In genomic region chr2:60674524-60675165, GRCh38 we compare ENCODE assay signal across 8 cellular contexts.
DNase-seq lines count a peak whose midpoint lies in the region; ATAC-seq and TF ChIP-seq lines count a peak whose summit lies in the region.

No MANE protein-coding gene starts in this region.

- H3K4me3 Mint-ChIP-seq in activated T-cell treated with anti-CD3 and anti-CD28 coated beads, Interleukin-2, amount 50 U/mL, for 4 hours: no peak overlapping the region
- H3K4me3 Mint-ChIP-seq in neural crest cell: no peak overlapping the region

- WGBS in stomach, 5 donors: 19 to 25% (median 21%) methylated on average over 9 of the region's 9 CpGs

- peaks cover 0 to 26% (median 4%) of the 10 kb centered on the region in 3 donors for H3K27me3 ChIP-seq in stomach

- in situ Hi-C loops in KBM-7 (cut with MboI; ENCODE audit: low pct_unique_long_range_greater_than_20kb, low sequenced_read_pairs): no loop called here

- H3K9me3 ChIP-seq in stomach: no peaks in the 10 kb centered on the region

- H3K27ac Mint-ChIP-seq in neural crest cell (ENCODE audit: unreplicated experiment): no peak overlapping the region

- no peaks in the 10 kb centered on the region for H3K36me3 ChIP-seq in stomach

- H3K27me3 Mint-ChIP-seq in activated T-cell treated with anti-CD3 and anti-CD28 coated beads, Interleukin-2, amount 50 U/mL, for 4 hours (ENCODE audit: low read depth): peaks cover 3% of the 10 kb centered on the region
- peaks cover 7% of the 10 kb centered on the region for H3K27me3 Mint-ChIP-seq in neural crest cell (ENCODE audit: low read depth)

- TF ChIP-seq EP300 in stomach (IDR thresholded peaks at IDR 0.05): no peak

- H3K9me3 Mint-ChIP-seq in activated T-cell treated with anti-CD3 and anti-CD28 coated beads, Interleukin-2, amount 50 U/mL, for 4 hours: no peaks in the 10 kb centered on the region
- no peaks in the 10 kb centered on the region for H3K9me3 Mint-ChIP-seq in neural crest cell

- DNase-seq in EL: peak; percentile 66
- peak; percentile 85 for DNase-seq in KBM-7
- peak; percentile 71 for DNase-seq in activated T-cell treated with anti-CD3 and anti-CD28 coated beads, Interleukin-2, amount 50 U/mL, for 4 hours
- DNase-seq in fibroblast of mammary gland (ENCODE audit: low read depth): peak; percentile 62
- peak; percentile 88 for DNase-seq in neural crest cell (ENCODE audit: low read depth, low spot score)
- peak; percentile 88 for DNase-seq in stomach

- H3K36me3 Mint-ChIP-seq in activated T-cell treated with anti-CD3 and anti-CD28 coated beads, Interleukin-2, amount 50 U/mL, for 4 hours (ENCODE audit: insufficient read depth): no peaks in the 10 kb centered on the region
- H3K36me3 Mint-ChIP-seq in neural crest cell (ENCODE audit: low read depth): no peaks in the 10 kb centered on the region

- H3K4me1 Mint-ChIP-seq in activated T-cell treated with anti-CD3 and anti-CD28 coated beads, Interleukin-2, amount 50 U/mL, for 4 hours (ENCODE audit: low read depth): no peaks in the 10 kb centered on the region
- no peaks in the 10 kb centered on the region for H3K4me1 Mint-ChIP-seq in neural crest cell

- TF ChIP-seq CTCF in fibroblast of mammary gland (conservative IDR thresholded peaks at IDR 0.05; ENCODE audit: control insufficient read depth, insufficient read depth, low read depth, low read length): peak; percentile 88
- peak; percentile 89 for TF ChIP-seq CTCF in neural crest cell (conservative IDR thresholded peaks at IDR 0.05)
- peak in 5 of 7 experiments; percentile 55 to 82 (median 75) for TF ChIP-seq CTCF in stomach (IDR thresholded peaks at IDR 0.05)

- no peak for TF ChIP-seq POLR2A in stomach (IDR thresholded peaks at IDR 0.05)

- H3K4me1 ChIP-seq in stomach: peaks cover 0 to 9% (median 2%) of the 10 kb centered on the region in 4 donors

- intact Hi-C loops in stomach (cut with DNase I; ENCODE audit: low total_unique reads): no loop called here

- H3K4me3 ChIP-seq in fibroblast of mammary gland (ENCODE audit: control insufficient read depth, low read depth, low read length): no peak overlapping the region
- H3K4me3 ChIP-seq in stomach: no peak overlapping the region

- ATAC-seq in GM21786 (IDR thresholded peaks at IDR 0.05; ENCODE audit: unreplicated experiment): peak; percentile 96
- peak; percentile 99 for ATAC-seq in activated T-cell treated with anti-CD3 and anti-CD28 coated beads, Interleukin-2, amount 50 U/mL, for 4 hours

- H3K27ac ChIP-seq in stomach: no peak overlapping the region

TF ChIP-seq in PFSK-1, 5 proteins besides CTCF, POLR2A, EP300 and RAD21:
- TF ChIP-seq FOXP2 (optimal IDR thresholded peaks at IDR 0.05; ENCODE audit: borderline replicate concordance, extremely low read depth, extremely low read length, insufficient read depth) (peak; percentile 63), POLR2AphosphoS5 (IDR thresholded peaks at IDR 0.05; ENCODE audit: low read depth, low read length) (no peak)
